Comparison of ENCODE assay signal across 10 cellular contexts in the genomic region with DNA sequence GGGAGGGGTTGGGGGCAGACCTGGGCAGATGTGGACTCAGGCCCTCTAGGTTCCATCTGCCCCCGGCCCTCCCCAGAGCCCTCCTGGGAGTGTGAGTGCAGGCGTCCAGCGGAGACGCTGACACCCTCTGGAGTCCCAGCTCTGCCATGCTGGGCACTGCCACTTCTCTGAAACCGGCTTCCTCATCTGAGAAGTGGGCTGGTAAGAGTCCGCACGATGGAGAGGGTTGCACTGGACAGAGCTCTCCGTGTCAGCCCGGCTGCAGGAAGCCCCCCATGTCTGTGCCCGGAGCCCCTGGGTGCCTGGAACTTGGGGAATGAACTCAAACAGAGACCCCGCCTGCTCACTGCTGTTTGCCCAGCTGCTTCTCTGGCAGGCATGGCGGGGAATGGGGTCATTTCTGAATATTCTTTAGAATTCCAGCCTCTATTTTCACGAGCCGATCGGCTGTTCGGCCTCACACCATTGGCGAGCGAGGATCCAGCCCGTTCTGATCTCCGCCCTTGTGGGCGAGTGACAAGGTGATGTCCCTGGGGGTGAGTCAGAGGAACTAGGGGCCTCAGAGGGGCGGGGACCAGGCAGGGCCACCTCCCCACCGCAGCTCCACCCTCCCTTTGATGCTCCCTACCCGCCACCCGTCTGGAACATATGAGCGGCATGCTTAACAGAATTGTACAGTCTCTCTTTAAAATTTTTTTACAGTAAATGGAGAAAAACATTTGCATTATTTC. TPM values are rescaled to one million over a fixed set of nuclear protein-coding genes. Genes with fewer than 3 reads are reported as not detected.
DNase-seq lines count a peak whose midpoint lies in the region; ATAC-seq and TF ChIP-seq lines count a peak whose summit lies in the region.
"Had no signal": no experiment of that assay in that cellular context is flagged by ENCODE, and none has a peak within 500 bp of the region (broad histone marks: within the 10 kb centered on the region; RNA-seq: fewer than 3 reads in every experiment).

No MANE protein-coding gene starts in this region.

- H3K4me3 ChIP-seq in gastrocnemius medialis: no peak overlapping the region

- no peak overlapping the region for H3K27ac Mint-ChIP-seq in WTC11

- H3K4me1 ChIP-seq in gastrocnemius medialis: peaks cover 2 to 6% of the 10 kb centered on the region in 2 donors

- H3K36me3 ChIP-seq in gastrocnemius medialis: no peaks in the 10 kb centered on the region

- CTCF ChIA-PET in WTC11 (lab: Charles Lee): interaction anchor here (0.6 to 2.4 kb wide), 10 partner anchors 16 to 195 kb away, joined by 3 to 12 read pairs (median 3); no protein-coding TSS in a partner anchor

- POLR2A ChIA-PET in WTC11 (lab: Charles Lee): interaction anchor here (0.6 kb wide), 1 partner anchor 83 kb away, joined by 3 read pairs; no protein-coding TSS in a partner anchor

- intact Hi-C loops in gastrocnemius medialis (cut with DNase I; ENCODE audit: low total_unique reads): no loop called here

- H3K4me1 Mint-ChIP-seq in WTC11: peaks cover 11% of the 10 kb centered on the region

- no peaks in the 10 kb centered on the region for H3K36me3 Mint-ChIP-seq in WTC11

- TF ChIP-seq POLR2A in gastrocnemius medialis (IDR thresholded peaks at IDR 0.05): no peak

- H3K9me3 ChIP-seq in gastrocnemius medialis: no peaks in the 10 kb centered on the region

- in situ Hi-C loops in gastrocnemius medialis (cut with MboI; ENCODE audit: low sequenced_read_pairs in 4 of 4): loop anchor here in 1 of 4 donors (25.0 kb wide), 1 partner anchor 89 kb away; no protein-coding TSS in a partner anchor

- no peaks in the 10 kb centered on the region for H3K27me3 Mint-ChIP-seq in WTC11 (ENCODE audit: low read depth)

- TF ChIP-seq CTCF in GM10266 (IDR thresholded peaks at IDR 0.05; ENCODE audit: control insufficient read depth, insufficient read depth, low read depth, missing control alignments) (no peak), WTC11 (IDR thresholded peaks at IDR 0.05) (no peak), gastrocnemius medialis (IDR thresholded peaks at IDR 0.05 in 4 of 5, conservative IDR thresholded peaks at IDR 0.05 in 1 of 5) (no peak)

- DNase-seq in GM10266 (ENCODE audit: extremely low spot score): peak; percentile 62
- peak; percentile 52 for DNase-seq in WTC11 (ENCODE audit: low spot score)
- peak; percentile 72 for DNase-seq in activated naive CD8-positive, alpha-beta T cell treated with anti-CD3 and anti-CD28 coated beads, Interleukin-2, amount 50 U/mL, for 16 hours (ENCODE audit: low read depth, low spot score)
- peak; percentile 68 for DNase-seq in stimulated activated CD4-positive, alpha-beta T cell treated with anti-CD3 and anti-CD28 coated beads, Interleukin-4, amount 100 ng/mL, for 48 hours (ENCODE audit: low read depth in 2 of 2)
- no peak for DNase-seq in hypothalamus (lab: John Stamatoyannopoulos, UW)
- no peak for DNase-seq in NK-92 treated with Interleukin-12 subunit alpha and Interleukin-12 subunit beta, amount 100 ng/mL, for 24 hours (lab: John Stamatoyannopoulos, UW)
- no peak for DNase-seq in gastrocnemius medialis

- no peaks in the 10 kb centered on the region for H3K27me3 ChIP-seq in gastrocnemius medialis

- ATAC-seq in WTC11 (peak; percentile 88), GM18498 (IDR thresholded peaks at IDR 0.05; ENCODE audit: unreplicated experiment) (no peak), gastrocnemius medialis (no peak)

- no peaks in the 10 kb centered on the region for H3K9me3 Mint-ChIP-seq in WTC11

- H3K4me3 Mint-ChIP-seq in WTC11: peak overlapping the region; percentile 12; the same call in 1 of the 2 replicates

- no peak overlapping the region for H3K27ac ChIP-seq in gastrocnemius medialis
- H3K27ac ChIP-seq: RWPE1 had no signal

TF ChIP-seq in WTC11, 78 proteins besides CTCF, POLR2A, EP300 and RAD21:
- 0 out of 2 replicates have a peak, but pooled peaks have one; percentile 16 for TF ChIP-seq GABPB1 (CRISPR knock-in tag; IDR thresholded peaks at IDR 0.05)
- TF ChIP-seq RORB (CRISPR knock-in tag; IDR thresholded peaks at IDR 0.05): no peak

RNA-seq across cellular contexts. Expression of gene GATA5, which starts 47.8 kb away (rescaled TPM):
- total RNA-seq in WTC11 (2021) (1.4 to 2.3 TPM (median 1.6 TPM) in 3 replicates), gastrocnemius medialis (not detected)
- total RNA-seq: dermis microvascular lymphatic vessel endothelial cell had no signal

Comparison
In these comparisons a context has a peak if more than half of its experiments do, and no peak if none do; other contexts are left out.
1. DNase-seq: peak in GM10266 (single experiment), WTC11 (single experiment), activated naive CD8-positive, alpha-beta T cell treated with anti-CD3 and anti-CD28 coated beads, Interleukin-2, amount 50 U/mL, for 16 hours (single experiment) and stimulated activated CD4-positive, alpha-beta T cell treated with anti-CD3 and anti-CD28 coated beads, Interleukin-4, amount 100 ng/mL, for 48 hours (2 of 2); none in hypothalamus (0 of 51), NK-92 treated with Interleukin-12 subunit alpha and Interleukin-12 subunit beta, amount 100 ng/mL, for 24 hours (single experiment) and gastrocnemius medialis (0 of 2).